1 cellular context compared by ENCODE assay signal in the genomic region with DNA sequence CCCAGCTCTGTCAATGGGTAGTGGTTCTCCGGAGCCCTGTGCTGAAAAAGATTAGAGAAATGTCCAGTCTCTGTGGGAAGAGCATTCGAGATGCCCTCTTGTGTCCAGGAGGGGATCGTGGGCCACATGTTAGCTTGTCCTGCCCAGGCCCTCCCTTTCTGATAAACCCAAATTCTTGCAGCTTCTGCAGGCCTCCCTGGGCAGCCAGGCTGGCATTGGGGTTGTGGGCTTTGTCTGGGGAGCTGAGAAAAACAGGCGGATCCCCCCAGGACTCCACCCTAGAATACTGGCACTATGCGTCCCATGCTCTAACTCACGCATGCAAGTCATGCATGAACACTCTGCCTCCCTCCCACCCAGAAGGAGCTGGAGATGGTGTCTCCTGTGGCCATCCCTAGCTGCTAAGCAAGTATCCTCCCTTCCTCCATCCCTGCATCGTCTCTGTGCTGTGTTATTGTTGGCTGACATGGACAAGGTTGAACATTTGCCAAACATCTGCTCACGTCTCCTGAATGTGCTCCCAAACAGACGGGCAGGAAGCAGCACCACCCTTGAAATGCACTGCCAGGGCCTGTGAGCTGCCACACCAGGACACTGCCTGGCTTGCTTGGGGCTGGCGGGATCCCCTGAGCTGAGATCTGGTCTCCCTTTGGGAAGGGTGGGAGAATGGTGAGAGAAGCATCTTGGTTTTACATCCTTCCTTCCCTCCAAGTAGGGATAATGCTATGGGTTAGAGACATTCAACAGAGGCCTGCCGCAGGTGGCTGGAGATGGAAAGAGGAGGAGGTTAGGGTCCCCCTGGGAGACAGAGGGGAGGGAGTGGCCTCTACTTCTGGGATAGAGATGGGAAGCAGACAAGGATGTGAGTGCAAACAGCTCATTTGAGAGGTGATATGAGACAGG.
TF ChIP-seq lines count a peak whose summit lies in the region.

No MANE protein-coding gene starts in this region.

TF ChIP-seq in IMR-90, 13 proteins besides CTCF, POLR2A, EP300 and RAD21 (continued from another document):
- TF ChIP-seq, protein P1, sequence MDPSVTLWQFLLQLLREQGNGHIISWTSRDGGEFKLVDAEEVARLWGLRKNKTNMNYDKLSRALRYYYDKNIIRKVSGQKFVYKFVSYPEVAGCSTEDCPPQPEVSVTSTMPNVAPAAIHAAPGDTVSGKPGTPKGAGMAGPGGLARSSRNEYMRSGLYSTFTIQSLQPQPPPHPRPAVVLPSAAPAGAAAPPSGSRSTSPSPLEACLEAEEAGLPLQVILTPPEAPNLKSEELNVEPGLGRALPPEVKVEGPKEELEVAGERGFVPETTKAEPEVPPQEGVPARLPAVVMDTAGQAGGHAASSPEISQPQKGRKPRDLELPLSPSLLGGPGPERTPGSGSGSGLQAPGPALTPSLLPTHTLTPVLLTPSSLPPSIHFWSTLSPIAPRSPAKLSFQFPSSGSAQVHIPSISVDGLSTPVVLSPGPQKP (IDR thresholded peaks at IDR 0.05; ENCODE audit: borderline replicate concordance, low read depth, low read length), result no peak
